ENCODE assay signal across 8 cellular contexts in the genomic region with DNA sequence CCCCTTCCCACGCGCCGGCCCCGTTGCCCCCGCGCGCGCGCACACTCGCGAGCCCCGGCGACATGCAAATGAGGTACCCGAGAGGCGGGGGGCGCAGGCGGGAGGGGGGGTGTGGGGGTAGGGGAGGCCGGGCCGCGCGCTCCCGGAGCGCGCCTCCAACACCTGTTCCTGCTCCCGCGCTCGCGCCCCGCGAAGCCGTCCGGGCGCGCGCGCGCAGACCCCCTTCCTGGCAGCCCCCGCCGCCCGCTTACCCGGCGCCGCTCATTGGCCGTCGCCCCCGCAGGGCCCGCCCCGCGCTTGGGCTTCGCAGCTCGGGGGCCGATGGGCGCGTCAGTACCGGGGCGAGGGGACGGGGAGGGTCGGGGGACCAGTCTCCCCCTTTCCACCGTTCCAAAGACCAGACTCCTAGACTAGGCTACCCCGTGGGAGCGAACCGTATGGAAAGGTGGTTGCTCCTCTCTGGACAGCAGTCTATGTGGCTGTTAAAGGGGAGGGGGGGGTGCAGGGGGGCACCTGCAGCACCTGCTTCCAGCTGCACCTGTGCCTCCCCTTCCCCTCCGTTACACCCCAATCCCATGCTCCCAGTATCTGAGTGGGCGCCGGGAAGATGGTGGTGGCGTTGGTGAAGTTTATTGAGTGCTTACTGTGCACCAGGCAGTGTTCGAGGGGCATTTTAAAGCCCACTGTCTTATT. TPM values are rescaled to one million over a fixed set of nuclear protein-coding genes. Genes with fewer than 3 reads are reported as not detected.
A peak's percentile ranks its signal among the peaks of the same experiment; 100 is the strongest.
DNase-seq lines count a peak whose midpoint lies in the region; ATAC-seq and TF ChIP-seq lines count a peak whose summit lies in the region.

No MANE protein-coding gene starts in this region.

- DNase-seq in NCI-H446 treated with DMSO at 0.1 percent for 48 hours (lab: John Stamatoyannopoulos, UW) (peak; percentile 85), NCI-H446 (lab: John Stamatoyannopoulos, UW) (no peak), HCT116 (ENCODE audit: low read depth, low spot score) (no peak), NCI-H128 (lab: John Stamatoyannopoulos, UW; ENCODE audit: unreplicated experiment) (peak; percentile 88), activated B cell treated with CpG ODN at 0.5 μM for 24 hours (no peak), fibroblast of mammary gland (ENCODE audit: low read depth) (no peak), occipital lobe (lab: John Stamatoyannopoulos, UW) (peak; percentile 70), A172 (ENCODE audit: low spot score) (no peak)

- H3K79me2 ChIP-seq in HCT116 (ENCODE audit: insufficient read depth, low read length), result peaks cover 4% of the 10 kb centered on the region; the same call in 1 of the 2 replicates

- H3K36me3 ChIP-seq in HCT116 (ENCODE audit: control insufficient read depth in 1 of 2, insufficient read depth in 2 of 2, low read length in 2 of 2), result peaks cover 0 to 9% of the 10 kb centered on the region in 2 experiments

- no peaks in the 10 kb centered on the region for H3K27me3 ChIP-seq in HCT116 (ENCODE audit: insufficient read depth, low read length)

- H3K9me3 ChIP-seq in HCT116 (ENCODE audit: control insufficient read depth in 1 of 2, insufficient read depth in 1 of 2, low read depth in 1 of 2, low read length in 2 of 2), result no peaks in the 10 kb centered on the region

- POLR2A ChIA-PET in HCT116 (lab: Charles Lee), result interaction anchor here (1.8 kb wide), 1 partner anchor 54 kb away, joined by 7 read pairs; a partner anchor contains a TSS
- POLR2A ChIA-PET in activated B cell treated with CpG ODN at 0.5 μM for 24 hours (lab: Charles Lee), result interaction anchor here (0.5 to 4.5 kb wide), 21 partner anchors 9 to 1485 kb away, joined by 3 to 53 read pairs (median 11); a partner anchor contains a TSS

- H3K4me3 ChIP-seq in HCT116 (replicated peaks in 1 of 2; ENCODE audit: low read depth in 1 of 2, low read length in 2 of 2) (peak overlapping the region; percentile 56 to 67), fibroblast of mammary gland (ENCODE audit: control insufficient read depth, low read depth, low read length) (peak overlapping the region; percentile 87)

- H3K36me3 Mint-ChIP-seq in activated B cell treated with CpG ODN at 0.5 μM for 24 hours (ENCODE audit: low read depth), result peaks cover 31% of the 10 kb centered on the region

- BruUV-seq in HCT116 (replicated peaks; lab: Mats Ljungman, UMichigan), result no TSS peak

- intact Hi-C loops in HCT116 (cut with micrococcal nuclease), result no loop called here
- intact Hi-C loops in activated B cell treated with CpG ODN at 0.5 μM for 24 hours (cut with micrococcal nuclease), result loop anchor here (10.0 kb wide), 1 partner anchor 346 kb away; a partner anchor contains a TSS

- no peak for TF ChIP-seq RAD21 in HCT116 (IDR thresholded peaks at IDR 0.05; ENCODE audit: low read depth)

- RAD21 ChIA-PET in HCT116 (lab: Charles Lee; ENCODE audit: low non-redundant PET in 1 of 2, low total read pairs in 2 of 2, uncharacterized antibody in 2 of 2, unreplicated experiment in 2 of 2), result no interaction called here

- TF ChIP-seq CTCF in HCT116 (IDR thresholded peaks at IDR 0.05 in 2 of 3, conservative IDR thresholded peaks at IDR 0.05 in 1 of 3; ENCODE audit: borderline replicate concordance in 1 of 3, insufficient read depth in 1 of 3, low read depth in 2 of 3, low read length in 2 of 3) (no peak), activated B cell treated with CpG ODN at 0.5 μM for 24 hours (IDR thresholded peaks at IDR 0.05) (no peak), fibroblast of mammary gland (conservative IDR thresholded peaks at IDR 0.05; ENCODE audit: control insufficient read depth, insufficient read depth, low read depth, low read length) (no peak)

- peaks cover 27 to 46% of the 10 kb centered on the region in 2 experiments for H3K4me1 ChIP-seq in HCT116 (ENCODE audit: control insufficient read depth in 1 of 2, insufficient read depth in 2 of 2, low read length in 2 of 2)

- no peaks in the 10 kb centered on the region for H3K27me3 Mint-ChIP-seq in activated B cell treated with CpG ODN at 0.5 μM for 24 hours

- peak overlapping the region; percentile 79 for H3K27ac Mint-ChIP-seq in activated B cell treated with CpG ODN at 0.5 μM for 24 hours

- TF ChIP-seq POLR2A in HCT116 (IDR thresholded peaks at IDR 0.05; ENCODE audit: borderline replicate concordance, extremely low read depth, insufficient read depth, insufficient read length), result no peak

- peak overlapping the region; percentile 75 for H3K4me3 Mint-ChIP-seq in activated B cell treated with CpG ODN at 0.5 μM for 24 hours

- CTCF ChIA-PET in HCT116 (lab: Charles Lee), result interaction anchor here (1.3 to 2.5 kb wide), 2 partner anchors 32 to 97 kb away, joined by 6 to 14 read pairs; no protein-coding TSS in a partner anchor
- CTCF ChIA-PET in activated B cell treated with CpG ODN at 0.5 μM for 24 hours (lab: Charles Lee), result interaction anchor here (1.1 to 1.7 kb wide), 3 partner anchors 33 to 209 kb away, joined by 3 to 6 read pairs (median 5); no protein-coding TSS in a partner anchor

- peak overlapping the region; percentile 96 for H3K4me2 ChIP-seq in HCT116 (ENCODE audit: low read length)

- no peaks in the 10 kb centered on the region for H4K20me1 ChIP-seq in HCT116 (ENCODE audit: insufficient read depth)

- no peak overlapping the region for H2AFZ ChIP-seq in HCT116 (ENCODE audit: low read depth, low read length, poor library complexity, severe bottlenecking)

- H3K4me1 Mint-ChIP-seq in activated B cell treated with CpG ODN at 0.5 μM for 24 hours, result peaks cover 23% of the 10 kb centered on the region

- ATAC-seq in HCT116 (peak; percentile 6), activated B cell treated with CpG ODN at 0.5 μM for 24 hours (ENCODE audit: low read depth) (peak; percentile 1)

- no peaks in the 10 kb centered on the region for H3K9me2 ChIP-seq in HCT116 (ENCODE audit: insufficient read depth)

- H3K9ac ChIP-seq in HCT116 (ENCODE audit: low read length), result peak overlapping the region; percentile 80

- H3K9me3 Mint-ChIP-seq in activated B cell treated with CpG ODN at 0.5 μM for 24 hours, result peaks cover 3% of the 10 kb centered on the region

- peak overlapping the region; percentile 83 for H3K27ac ChIP-seq in HCT116 (ENCODE audit: low read depth, low read length)

TF ChIP-seq in HCT116, 20 proteins besides CTCF, POLR2A, EP300 and RAD21:
- peak; percentile 24; the same call in 1 of the 2 replicates for TF ChIP-seq POLR2AphosphoS5 (IDR thresholded peaks at IDR 0.05; ENCODE audit: low read depth, low read length)
- TF ChIP-seq, protein P1, sequence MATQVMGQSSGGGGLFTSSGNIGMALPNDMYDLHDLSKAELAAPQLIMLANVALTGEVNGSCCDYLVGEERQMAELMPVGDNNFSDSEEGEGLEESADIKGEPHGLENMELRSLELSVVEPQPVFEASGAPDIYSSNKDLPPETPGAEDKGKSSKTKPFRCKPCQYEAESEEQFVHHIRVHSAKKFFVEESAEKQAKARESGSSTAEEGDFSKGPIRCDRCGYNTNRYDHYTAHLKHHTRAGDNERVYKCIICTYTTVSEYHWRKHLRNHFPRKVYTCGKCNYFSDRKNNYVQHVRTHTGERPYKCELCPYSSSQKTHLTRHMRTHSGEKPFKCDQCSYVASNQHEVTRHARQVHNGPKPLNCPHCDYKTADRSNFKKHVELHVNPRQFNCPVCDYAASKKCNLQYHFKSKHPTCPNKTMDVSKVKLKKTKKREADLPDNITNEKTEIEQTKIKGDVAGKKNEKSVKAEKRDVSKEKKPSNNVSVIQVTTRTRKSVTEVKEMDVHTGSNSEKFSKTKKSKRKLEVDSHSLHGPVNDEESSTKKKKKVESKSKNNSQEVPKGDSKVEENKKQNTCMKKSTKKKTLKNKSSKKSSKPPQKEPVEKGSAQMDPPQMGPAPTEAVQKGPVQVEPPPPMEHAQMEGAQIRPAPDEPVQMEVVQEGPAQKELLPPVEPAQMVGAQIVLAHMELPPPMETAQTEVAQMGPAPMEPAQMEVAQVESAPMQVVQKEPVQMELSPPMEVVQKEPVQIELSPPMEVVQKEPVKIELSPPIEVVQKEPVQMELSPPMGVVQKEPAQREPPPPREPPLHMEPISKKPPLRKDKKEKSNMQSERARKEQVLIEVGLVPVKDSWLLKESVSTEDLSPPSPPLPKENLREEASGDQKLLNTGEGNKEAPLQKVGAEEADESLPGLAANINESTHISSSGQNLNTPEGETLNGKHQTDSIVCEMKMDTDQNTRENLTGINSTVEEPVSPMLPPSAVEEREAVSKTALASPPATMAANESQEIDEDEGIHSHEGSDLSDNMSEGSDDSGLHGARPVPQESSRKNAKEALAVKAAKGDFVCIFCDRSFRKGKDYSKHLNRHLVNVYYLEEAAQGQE (IDR thresholded peaks at IDR 0.05; ENCODE audit: low read depth), result no peak

RNA-seq across cellular contexts. Expression of a gene that starts 0.4 kb away (rescaled TPM):
- total RNA-seq in HCT116 (2021; ENCODE audit: unreplicated experiment) (17.2 TPM), activated B cell treated with CpG ODN at 0.5 μM for 24 hours (12.6 and 16.1 TPM in 2 replicates), occipital lobe (2.8 TPM)
- polyA plus RNA-seq in HCT116 (2012), result 16.0 and 19.0 TPM in 2 replicates
- 20.0 and 23.7 TPM in 2 replicates for total RNA-seq in A172 (2014; rRNA removed; shearing (Covaris generic))

RNA-seq across cellular contexts. Expression of a gene that starts 1.2 kb away (rescaled TPM):
- total RNA-seq in HCT116 (2021; ENCODE audit: unreplicated experiment), result 15.3 TPM
- 11.7 and 12.5 TPM in 2 replicates for polyA plus RNA-seq in HCT116 (2012)
- 17.5 and 21.2 TPM in 2 replicates for total RNA-seq in activated B cell treated with CpG ODN at 0.5 μM for 24 hours
- total RNA-seq in occipital lobe, result 4.1 TPM
- 11.5 and 11.7 TPM in 2 replicates for total RNA-seq in A172 (2014; rRNA removed; shearing (Covaris generic))

RNA-seq across cellular contexts. Expression of a gene that starts 5.0 kb away (rescaled TPM):
- total RNA-seq in HCT116 (2021; ENCODE audit: unreplicated experiment) (16.2 TPM), activated B cell treated with CpG ODN at 0.5 μM for 24 hours (17.2 and 18.9 TPM in 2 replicates), occipital lobe (1.2 TPM)
- polyA plus RNA-seq in HCT116 (2012), result 9.4 and 10.7 TPM in 2 replicates
- 0.81 and 1.4 TPM in 2 replicates for total RNA-seq in A172 (2014; rRNA removed; shearing (Covaris generic))

RNA-seq across cellular contexts. Expression of a gene that starts 19.8 kb away (rescaled TPM):
- 24.1 TPM for total RNA-seq in HCT116 (2021; ENCODE audit: unreplicated experiment)
- polyA plus RNA-seq in HCT116 (2012), result 11.9 and 12.7 TPM in 2 replicates
- 10.3 and 10.9 TPM in 2 replicates for total RNA-seq in activated B cell treated with CpG ODN at 0.5 μM for 24 hours
- 4.2 TPM for total RNA-seq in occipital lobe
- total RNA-seq in A172 (2014; rRNA removed; shearing (Covaris generic)), result 7.9 and 16.6 TPM in 2 replicates

RNA-seq across cellular contexts. Expression of a gene that starts 23.9 kb away (rescaled TPM):
- total RNA-seq in HCT116 (2021; ENCODE audit: unreplicated experiment), result 5.3 TPM
- polyA plus RNA-seq in HCT116 (2012), result 7.5 and 8.0 TPM in 2 replicates
- total RNA-seq in activated B cell treated with CpG ODN at 0.5 μM for 24 hours, result 8.7 and 8.9 TPM in 2 replicates
- total RNA-seq in occipital lobe, result 5.1 TPM
- total RNA-seq in A172 (2014; rRNA removed; shearing (Covaris generic)), result 0.62 and 6.5 TPM in 2 replicates

Comparison
In these comparisons a context has a peak if more than half of its experiments do, and no peak if none do; other contexts are left out.
1. DNase-seq: peak in NCI-H446 treated with DMSO at 0.1 percent for 48 hours (single experiment), NCI-H128 (single experiment) and occipital lobe (single experiment); none in NCI-H446 (0 of 2), HCT116 (single experiment), activated B cell treated with CpG ODN at 0.5 μM for 24 hours (single experiment), fibroblast of mammary gland (single experiment) and A172 (single experiment).